In the genomic region with DNA sequence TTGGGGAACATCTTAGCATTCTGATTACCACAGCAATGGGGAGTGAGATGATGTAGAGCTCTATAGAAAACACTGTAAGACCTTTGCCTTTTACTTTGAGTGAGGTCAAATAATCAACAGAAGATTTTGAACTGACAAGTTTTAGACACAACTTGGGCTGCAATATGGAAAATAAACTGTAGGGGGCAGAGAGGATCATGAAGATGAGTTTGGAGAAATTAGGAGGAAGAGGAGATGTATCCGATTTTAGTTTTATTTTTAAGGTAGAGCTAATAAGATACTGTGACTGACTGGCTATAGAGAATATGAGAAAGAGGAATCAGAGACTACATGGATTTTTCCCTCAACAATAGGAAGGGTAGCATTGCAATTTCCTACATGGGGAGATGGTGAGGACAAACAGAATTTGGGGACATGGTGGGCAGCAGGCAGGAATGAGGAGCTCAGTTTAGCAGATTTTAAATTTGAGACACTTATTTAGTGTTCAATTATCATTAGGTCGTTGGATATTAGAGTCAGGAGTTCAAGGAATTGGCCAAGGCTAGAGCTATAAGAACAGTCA, we compare ENCODE assay signal across 8 cellular contexts.
DNase-seq lines count a peak whose midpoint lies in the region; ATAC-seq, FAIRE-seq and TF ChIP-seq lines count a peak whose summit lies in the region.
"Had no signal": no experiment of that assay in that cellular context is flagged by ENCODE, and none has a peak within 500 bp of the region (broad histone marks: within the 10 kb centered on the region; RNA-seq: fewer than 3 reads in every experiment).

No MANE protein-coding gene starts in this region.

- BruUV-seq in Calu3 (replicated peaks; lab: Mats Ljungman, UMichigan) (no TSS peak), GM12878 (replicated peaks; lab: Mats Ljungman, UMichigan) (no TSS peak)

- 5 to 6% methylated on average over 2 of the region's 2 CpGs for WGBS in GM23248 (ENCODE audit: low coverage in 1 of 2, low lambda C conversion rate in 2 of 2, missing lambda C conversion rate in 2 of 2), 2 experiments
- WGBS in GM12878 (ENCODE audit: insufficient coverage, insufficient replicate concordance, low lambda C conversion rate, missing lambda C conversion rate), result 0% methylated on average over 2 of the region's 2 CpGs

- H3K36me3 Mint-ChIP-seq in Calu3 (ENCODE audit: insufficient read depth, unreplicated experiment) (no peaks in the 10 kb centered on the region), mesothelial cell of epicardium (no peaks in the 10 kb centered on the region)

- FAIRE-seq in GM12878 (lab: Jason Lieb, UNC), result no peak
- FAIRE-seq: H54 had no signal

- H2AFZ ChIP-seq in GM23248 (no peak overlapping the region), GM12878 (ENCODE audit: control insufficient read depth, low read depth, low read length) (no peak overlapping the region)

- no peaks in the 10 kb centered on the region for H3K9me2 ChIP-seq in GM23248 (ENCODE audit: insufficient read depth)

- H3K9me3 ChIP-seq in GM23248 (ENCODE audit: low read depth) (no peaks in the 10 kb centered on the region), GM12878 (replicated peaks; ENCODE audit: control insufficient read depth, insufficient read depth, low read length) (no peaks in the 10 kb centered on the region)

- peak; percentile 47 for ATAC-seq in GM12878

- no peak overlapping the region for H3K4me3 ChIP-seq in GM23248
- no peak overlapping the region for H3K4me3 ChIP-seq in GM12878

- H3K4me1 ChIP-seq in GM23248 (ENCODE audit: insufficient read depth) (peaks cover 9% of the 10 kb centered on the region; the same call in 1 of the 2 replicates), GM12878 (ENCODE audit: control insufficient read depth, insufficient read depth, low read length) (no peaks in the 10 kb centered on the region)

- H4K20me1 ChIP-seq in GM23248 (ENCODE audit: insufficient read depth), result no peaks in the 10 kb centered on the region
- H4K20me1 ChIP-seq in GM12878 (ENCODE audit: control insufficient read depth, insufficient read depth), result no peaks in the 10 kb centered on the region

- no peaks in the 10 kb centered on the region for H3F3A ChIP-seq in GM23248 (ENCODE audit: insufficient read depth)

- no peaks in the 10 kb centered on the region for H3K27me3 Mint-ChIP-seq in Calu3 (ENCODE audit: unreplicated experiment)
- H3K27me3 Mint-ChIP-seq in mesothelial cell of epicardium (ENCODE audit: low read depth), result no peaks in the 10 kb centered on the region

- H3K27me3 ChIP-seq in GM23248 (replicated peaks; ENCODE audit: insufficient read depth) (no peaks in the 10 kb centered on the region), GM12878 (replicated peaks in 1 of 2; ENCODE audit: control insufficient read depth in 2 of 2, insufficient read depth in 2 of 2, low read length in 1 of 2) (no peaks in the 10 kb centered on the region)

- peaks cover 5% of the 10 kb centered on the region; the same call in 1 of the 2 replicates for H3K79me2 ChIP-seq in GM23248 (ENCODE audit: insufficient read depth)
- H3K79me2 ChIP-seq in GM12878 (ENCODE audit: control insufficient read depth, insufficient read depth, low read length), result no peaks in the 10 kb centered on the region

- intact Hi-C loops in Calu3 (cut with micrococcal nuclease; ENCODE audit: unreplicated experiment) (no loop called here), GM12878 (cut with micrococcal nuclease; ENCODE audit: unreplicated experiment) (loop anchor here (5.0 kb wide), 2 partner anchors 439 to 559 kb away; no protein-coding TSS in a partner anchor)

- H3K27ac Mint-ChIP-seq in Calu3 (ENCODE audit: unreplicated experiment) (no peak overlapping the region), mesothelial cell of epicardium (no peak overlapping the region)

- RAD21 ChIA-PET in GM12878 (lab: Charles Lee; ENCODE audit: unreplicated experiment), result interaction anchor here (0.6 to 6.6 kb wide), 20 partner anchors 10 to 977 kb away, joined by 3 to 31 read pairs (median 3); no protein-coding TSS in a partner anchor

- in situ Hi-C loops in GM23248 (cut with MboI), result no loop called here
- in situ Hi-C loops in GM12878 (cut with MboI), result no loop called here

- SMC1A ChIA-PET in GM12878 (lab: Charles Lee; ENCODE audit: uncharacterized antibody, unreplicated experiment), result interaction anchor here (0.6 to 7.3 kb wide), 41 partner anchors 8 to 558 kb away, joined by 3 to 41 read pairs (median 4); no protein-coding TSS in a partner anchor

- no peak overlapping the region for H3K9ac ChIP-seq in GM23248
- H3K9ac ChIP-seq in GM12878 (ENCODE audit: control insufficient read depth, insufficient read depth, low read length), result no peak overlapping the region

- DNase-seq in Calu3 (peak; percentile 29), GM23248 (peak; percentile 15), GM12878 (ENCODE audit: low read depth, low spot score) (no peak), mesothelial cell of epicardium (ENCODE audit: low spot score in 2 of 2, unreplicated experiment in 2 of 2) (no peak), iPS-NIHi11 (ENCODE audit: low spot score) (no peak), mesenteric fat pad (ENCODE audit: low spot score) (no peak), RWPE1 (ENCODE audit: low spot score) (no peak)

- no peak overlapping the region for H3K4me3 Mint-ChIP-seq in Calu3 (ENCODE audit: low read depth, unreplicated experiment)
- no peak overlapping the region for H3K4me3 Mint-ChIP-seq in mesothelial cell of epicardium

- H3K36me3 ChIP-seq in GM23248 (ENCODE audit: low read depth), result no peaks in the 10 kb centered on the region
- no peaks in the 10 kb centered on the region for H3K36me3 ChIP-seq in GM12878 (ENCODE audit: control insufficient read depth in 2 of 2, insufficient read depth in 2 of 2, low read length in 1 of 2)

- peaks cover 8% of the 10 kb centered on the region for H3K4me1 Mint-ChIP-seq in Calu3 (ENCODE audit: low read depth, unreplicated experiment)
- H3K4me1 Mint-ChIP-seq in mesothelial cell of epicardium, result peaks cover 2% of the 10 kb centered on the region

- TF ChIP-seq CTCF in Calu3 (IDR thresholded peaks at IDR 0.05; ENCODE audit: unreplicated experiment) (no peak), GM12878 (IDR thresholded peaks at IDR 0.05 in 2 of 3, conservative IDR thresholded peaks at IDR 0.05 in 1 of 3; ENCODE audit: control insufficient read depth in 2 of 3, extremely low read depth in 1 of 3, insufficient read depth in 1 of 3, low read depth in 3 of 3, low read length in 3 of 3) (peak; percentile 48 to 53 (median 49); a peak in 5 of 6 replicates), mesothelial cell of epicardium (IDR thresholded peaks at IDR 0.05; ENCODE audit: unreplicated experiment) (peak; percentile 66), RWPE1 (conservative IDR thresholded peaks at IDR 0.05; ENCODE audit: low read depth) (no peak; the same call in 1 of the 2 replicates)

- no peak for TF ChIP-seq POLR2A in GM12878 (IDR thresholded peaks at IDR 0.05; ENCODE audit: low read depth, low read length)

- TF ChIP-seq RAD21 in GM12878 (IDR thresholded peaks at IDR 0.05; ENCODE audit: insufficient read depth, low read depth, low read length), result peak; percentile 35

- H3K9me3 Mint-ChIP-seq in Calu3 (ENCODE audit: low read depth, unreplicated experiment), result no peaks in the 10 kb centered on the region
- no peaks in the 10 kb centered on the region for H3K9me3 Mint-ChIP-seq in mesothelial cell of epicardium

- H3K27ac ChIP-seq in GM23248 (no peak overlapping the region), GM12878 (ENCODE audit: control insufficient read depth, insufficient read depth) (no peak overlapping the region), RWPE1 (no peak overlapping the region)

- no peak overlapping the region for H3K4me2 ChIP-seq in GM23248 (ENCODE audit: unreplicated experiment)
- no peak overlapping the region for H3K4me2 ChIP-seq in GM12878 (ENCODE audit: control insufficient read depth, insufficient read depth)

- POLR2A ChIA-PET in GM12878 (lab: Charles Lee) (no interaction called here), RWPE1 (lab: Yijun Ruan, JAX; ENCODE audit: low non-redundant PET) (no interaction called here)

- TF ChIP-seq EP300 in GM12878 (IDR thresholded peaks at IDR 0.05; ENCODE audit: borderline replicate concordance in 1 of 2, control insufficient read depth in 1 of 2, low read depth in 2 of 2, low read length in 2 of 2), result no peak

- CTCF ChIA-PET in Calu3 (lab: Charles Lee), result interaction anchor here (1.2 kb wide), 1 partner anchor 9 kb away, joined by 3 read pairs; no protein-coding TSS in a partner anchor
- CTCF ChIA-PET in GM12878 (lab: Yijun Ruan, JAX), result interaction anchor here (0.6 to 6.3 kb wide), 51 partner anchors 8 to 446 kb away, joined by 3 to 60 read pairs (median 5); no protein-coding TSS in a partner anchor
- CTCF ChIA-PET in RWPE1 (lab: Yijun Ruan, JAX), result interaction anchor here (0.9 kb wide), 1 partner anchor 12 kb away, joined by 4 read pairs; no protein-coding TSS in a partner anchor

TF ChIP-seq in GM12878, 131 proteins besides CTCF, POLR2A, EP300 and RAD21:
- TF ChIP-seq ZNF274 (IDR thresholded peaks at IDR 0.05; ENCODE audit: insufficient read depth, insufficient read length) (no peak), IKZF1 (conservative IDR thresholded peaks at IDR 0.05) (no peak), SMC3 (IDR thresholded peaks at IDR 0.05; ENCODE audit: borderline replicate concordance, low read length) (peak; percentile 31; the same call in 1 of the 2 replicates), STAT1 (conservative IDR thresholded peaks at IDR 0.05) (no peak), PAX5 (IDR thresholded peaks at IDR 0.05; ENCODE audit: borderline replicate concordance, low read depth, low read length) (no peak), MXI1 (IDR thresholded peaks at IDR 0.05; ENCODE audit: low read depth, low read length) (no peak), LARP7 (IDR thresholded peaks at IDR 0.05) (no peak), ZNF217 (IDR thresholded peaks at IDR 0.05) (no peak)

Comparison
In these comparisons a context has a peak if more than half of its experiments do, and no peak if none do; other contexts are left out.
1. DNase-seq: peak in Calu3 (single experiment) and GM23248 (single experiment); none in GM12878 (single experiment), mesothelial cell of epicardium (0 of 2), iPS-NIHi11 (single experiment), mesenteric fat pad (single experiment) and RWPE1 (single experiment).
2. CTCF ChIP-seq: peak in GM12878 (3 of 3) and mesothelial cell of epicardium (single experiment); none in Calu3 (single experiment) and RWPE1 (single experiment).